ENCODE assay signal across 1 cellular context in genomic region chr12:123602651-123603195, GRCh38.
TF ChIP-seq lines count a peak whose summit lies in the region.

No MANE protein-coding gene starts in this region.

TF ChIP-seq in GM23338, 12 proteins besides CTCF, POLR2A, EP300 and RAD21 (continued from another document):
- TF ChIP-seq REST (IDR thresholded peaks at IDR 0.05; ENCODE audit: unreplicated experiment) = no peak
- no peak for TF ChIP-seq ZNF462 (CRISPR knock-in tag; IDR thresholded peaks at IDR 0.05)
- TF ChIP-seq JUNB (IDR thresholded peaks at IDR 0.05; ENCODE audit: unreplicated experiment) = no peak
